1 cellular context compared by ENCODE assay signal in the genomic region with DNA sequence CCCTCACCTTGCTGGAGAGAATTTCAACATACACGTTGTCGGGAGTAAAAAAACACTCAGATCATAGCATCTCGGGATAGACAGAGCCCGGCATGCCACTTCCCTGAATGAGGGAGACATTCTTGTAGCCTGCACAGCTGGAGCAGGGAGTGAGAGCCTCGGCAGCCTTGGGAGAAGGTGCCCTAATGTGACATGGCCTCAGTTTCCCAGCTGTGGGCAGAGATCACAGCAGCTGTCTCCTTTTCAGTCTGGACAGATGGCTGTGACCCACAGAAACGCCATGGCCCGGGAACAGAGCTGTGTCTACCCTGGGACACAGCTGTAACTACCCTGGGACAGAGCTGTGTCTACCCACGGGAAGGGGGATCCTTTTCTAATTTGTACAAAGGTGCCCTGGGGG.
TF ChIP-seq lines count a peak whose summit lies in the region.

No MANE protein-coding gene starts in this region.

TF ChIP-seq in HepG2, 621 proteins besides CTCF, POLR2A, EP300 and RAD21 (continues in another document):
- TF ChIP-seq CAMTA2 (CRISPR knock-in tag; IDR thresholded peaks at IDR 0.05; ENCODE audit: borderline replicate concordance) (no peak), NFE2L2 (IDR thresholded peaks at IDR 0.05; ENCODE audit: low read length) (no peak), IKZF1 (IDR thresholded peaks at IDR 0.05) (no peak), NFATC3 (CRISPR knock-in tag; IDR thresholded peaks at IDR 0.05) (no peak), ZNF138 (CRISPR knock-in tag; IDR thresholded peaks at IDR 0.05; ENCODE audit: low read depth) (no peak), IKZF4 (CRISPR knock-in tag; IDR thresholded peaks at IDR 0.05; ENCODE audit: borderline replicate concordance, low read depth, not compliant biosample characterization) (peak; percentile 63), XBP1 (CRISPR knock-in tag; IDR thresholded peaks at IDR 0.05) (no peak), TCF7 (IDR thresholded peaks at IDR 0.05; ENCODE audit: low read depth) (no peak), RXRB (CRISPR knock-in tag; IDR thresholded peaks at IDR 0.05; ENCODE audit: borderline replicate concordance) (no peak), ZNF883 (CRISPR knock-in tag; IDR thresholded peaks at IDR 0.05; ENCODE audit: not compliant biosample characterization) (peak; percentile 46), TBL1XR1 (IDR thresholded peaks at IDR 0.05; ENCODE audit: borderline replicate concordance, low read length, partially characterized antibody) (no peak), ZNF468 (CRISPR knock-in tag; IDR thresholded peaks at IDR 0.05) (no peak), ZNF382 (CRISPR knock-in tag; IDR thresholded peaks at IDR 0.05; ENCODE audit: borderline replicate concordance) (no peak), FOSL1 (CRISPR knock-in tag; IDR thresholded peaks at IDR 0.05; ENCODE audit: borderline replicate concordance) (no peak), MLLT10 (CRISPR knock-in tag; IDR thresholded peaks at IDR 0.05) (no peak)
- TF ChIP-seq, protein P1, sequence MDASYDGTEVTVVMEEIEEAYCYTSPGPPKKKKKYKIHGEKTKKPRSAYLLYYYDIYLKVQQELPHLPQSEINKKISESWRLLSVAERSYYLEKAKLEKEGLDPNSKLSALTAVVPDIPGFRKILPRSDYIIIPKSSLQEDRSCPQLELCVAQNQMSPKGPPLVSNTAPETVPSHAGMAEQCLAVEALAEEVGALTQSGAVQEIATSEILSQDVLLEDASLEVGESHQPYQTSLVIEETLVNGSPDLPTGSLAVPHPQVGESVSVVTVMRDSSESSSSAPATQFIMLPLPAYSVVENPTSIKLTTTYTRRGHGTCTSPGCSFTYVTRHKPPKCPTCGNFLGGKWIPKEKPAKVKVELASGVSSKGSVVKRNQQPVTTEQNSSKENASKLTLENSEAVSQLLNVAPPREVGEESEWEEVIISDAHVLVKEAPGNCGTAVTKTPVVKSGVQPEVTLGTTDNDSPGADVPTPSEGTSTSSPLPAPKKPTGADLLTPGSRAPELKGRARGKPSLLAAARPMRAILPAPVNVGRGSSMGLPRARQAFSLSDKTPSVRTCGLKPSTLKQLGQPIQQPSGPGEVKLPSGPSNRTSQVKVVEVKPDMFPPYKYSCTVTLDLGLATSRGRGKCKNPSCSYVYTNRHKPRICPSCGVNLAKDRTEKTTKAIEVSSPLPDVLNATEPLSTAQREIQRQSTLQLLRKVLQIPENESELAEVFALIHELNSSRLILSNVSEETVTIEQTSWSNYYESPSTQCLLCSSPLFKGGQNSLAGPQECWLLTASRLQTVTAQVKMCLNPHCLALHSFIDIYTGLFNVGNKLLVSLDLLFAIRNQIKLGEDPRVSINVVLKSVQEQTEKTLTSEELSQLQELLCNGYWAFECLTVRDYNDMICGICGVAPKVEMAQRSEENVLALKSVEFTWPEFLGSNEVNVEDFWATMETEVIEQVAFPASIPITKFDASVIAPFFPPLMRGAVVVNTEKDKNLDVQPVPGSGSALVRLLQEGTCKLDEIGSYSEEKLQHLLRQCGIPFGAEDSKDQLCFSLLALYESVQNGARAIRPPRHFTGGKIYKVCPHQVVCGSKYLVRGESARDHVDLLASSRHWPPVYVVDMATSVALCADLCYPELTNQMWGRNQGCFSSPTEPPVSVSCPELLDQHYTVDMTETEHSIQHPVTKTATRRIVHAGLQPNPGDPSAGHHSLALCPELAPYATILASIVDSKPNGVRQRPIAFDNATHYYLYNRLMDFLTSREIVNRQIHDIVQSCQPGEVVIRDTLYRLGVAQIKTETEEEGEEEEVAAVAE (CRISPR knock-in tag; IDR thresholded peaks at IDR 0.05; ENCODE audit: borderline replicate concordance), result no peak
- TF ChIP-seq, protein P2, sequence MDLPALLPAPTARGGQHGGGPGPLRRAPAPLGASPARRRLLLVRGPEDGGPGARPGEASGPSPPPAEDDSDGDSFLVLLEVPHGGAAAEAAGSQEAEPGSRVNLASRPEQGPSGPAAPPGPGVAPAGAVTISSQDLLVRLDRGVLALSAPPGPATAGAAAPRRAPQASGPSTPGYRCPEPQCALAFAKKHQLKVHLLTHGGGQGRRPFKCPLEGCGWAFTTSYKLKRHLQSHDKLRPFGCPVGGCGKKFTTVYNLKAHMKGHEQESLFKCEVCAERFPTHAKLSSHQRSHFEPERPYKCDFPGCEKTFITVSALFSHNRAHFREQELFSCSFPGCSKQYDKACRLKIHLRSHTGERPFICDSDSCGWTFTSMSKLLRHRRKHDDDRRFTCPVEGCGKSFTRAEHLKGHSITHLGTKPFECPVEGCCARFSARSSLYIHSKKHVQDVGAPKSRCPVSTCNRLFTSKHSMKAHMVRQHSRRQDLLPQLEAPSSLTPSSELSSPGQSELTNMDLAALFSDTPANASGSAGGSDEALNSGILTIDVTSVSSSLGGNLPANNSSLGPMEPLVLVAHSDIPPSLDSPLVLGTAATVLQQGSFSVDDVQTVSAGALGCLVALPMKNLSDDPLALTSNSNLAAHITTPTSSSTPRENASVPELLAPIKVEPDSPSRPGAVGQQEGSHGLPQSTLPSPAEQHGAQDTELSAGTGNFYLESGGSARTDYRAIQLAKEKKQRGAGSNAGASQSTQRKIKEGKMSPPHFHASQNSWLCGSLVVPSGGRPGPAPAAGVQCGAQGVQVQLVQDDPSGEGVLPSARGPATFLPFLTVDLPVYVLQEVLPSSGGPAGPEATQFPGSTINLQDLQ (CRISPR knock-in tag; IDR thresholded peaks at IDR 0.05), result no peak
- TF ChIP-seq, protein P3, sequence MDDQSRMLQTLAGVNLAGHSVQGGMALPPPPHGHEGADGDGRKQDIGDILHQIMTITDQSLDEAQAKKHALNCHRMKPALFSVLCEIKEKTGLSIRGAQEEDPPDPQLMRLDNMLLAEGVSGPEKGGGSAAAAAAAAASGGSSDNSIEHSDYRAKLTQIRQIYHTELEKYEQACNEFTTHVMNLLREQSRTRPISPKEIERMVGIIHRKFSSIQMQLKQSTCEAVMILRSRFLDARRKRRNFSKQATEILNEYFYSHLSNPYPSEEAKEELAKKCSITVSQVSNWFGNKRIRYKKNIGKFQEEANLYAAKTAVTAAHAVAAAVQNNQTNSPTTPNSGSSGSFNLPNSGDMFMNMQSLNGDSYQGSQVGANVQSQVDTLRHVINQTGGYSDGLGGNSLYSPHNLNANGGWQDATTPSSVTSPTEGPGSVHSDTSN (CRISPR knock-in tag; IDR thresholded peaks at IDR 0.05; ENCODE audit: borderline replicate concordance), result no peak
- TF ChIP-seq, protein P4, sequence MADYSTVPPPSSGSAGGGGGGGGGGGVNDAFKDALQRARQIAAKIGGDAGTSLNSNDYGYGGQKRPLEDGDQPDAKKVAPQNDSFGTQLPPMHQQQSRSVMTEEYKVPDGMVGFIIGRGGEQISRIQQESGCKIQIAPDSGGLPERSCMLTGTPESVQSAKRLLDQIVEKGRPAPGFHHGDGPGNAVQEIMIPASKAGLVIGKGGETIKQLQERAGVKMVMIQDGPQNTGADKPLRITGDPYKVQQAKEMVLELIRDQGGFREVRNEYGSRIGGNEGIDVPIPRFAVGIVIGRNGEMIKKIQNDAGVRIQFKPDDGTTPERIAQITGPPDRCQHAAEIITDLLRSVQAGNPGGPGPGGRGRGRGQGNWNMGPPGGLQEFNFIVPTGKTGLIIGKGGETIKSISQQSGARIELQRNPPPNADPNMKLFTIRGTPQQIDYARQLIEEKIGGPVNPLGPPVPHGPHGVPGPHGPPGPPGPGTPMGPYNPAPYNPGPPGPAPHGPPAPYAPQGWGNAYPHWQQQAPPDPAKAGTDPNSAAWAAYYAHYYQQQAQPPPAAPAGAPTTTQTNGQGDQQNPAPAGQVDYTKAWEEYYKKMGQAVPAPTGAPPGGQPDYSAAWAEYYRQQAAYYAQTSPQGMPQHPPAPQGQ (CRISPR knock-in tag; IDR thresholded peaks at IDR 0.05; ENCODE audit: borderline replicate concordance), result peak; percentile 92; the same call in 1 of the 2 replicates
- TF ChIP-seq, protein P5, sequence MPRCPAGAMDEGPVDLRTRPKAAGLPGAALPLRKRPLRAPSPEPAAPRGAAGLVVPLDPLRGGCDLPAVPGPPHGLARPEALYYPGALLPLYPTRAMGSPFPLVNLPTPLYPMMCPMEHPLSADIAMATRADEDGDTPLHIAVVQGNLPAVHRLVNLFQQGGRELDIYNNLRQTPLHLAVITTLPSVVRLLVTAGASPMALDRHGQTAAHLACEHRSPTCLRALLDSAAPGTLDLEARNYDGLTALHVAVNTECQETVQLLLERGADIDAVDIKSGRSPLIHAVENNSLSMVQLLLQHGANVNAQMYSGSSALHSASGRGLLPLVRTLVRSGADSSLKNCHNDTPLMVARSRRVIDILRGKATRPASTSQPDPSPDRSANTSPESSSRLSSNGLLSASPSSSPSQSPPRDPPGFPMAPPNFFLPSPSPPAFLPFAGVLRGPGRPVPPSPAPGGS (CRISPR knock-in tag; IDR thresholded peaks at IDR 0.05), result peak; percentile 77
- TF ChIP-seq, protein P6, sequence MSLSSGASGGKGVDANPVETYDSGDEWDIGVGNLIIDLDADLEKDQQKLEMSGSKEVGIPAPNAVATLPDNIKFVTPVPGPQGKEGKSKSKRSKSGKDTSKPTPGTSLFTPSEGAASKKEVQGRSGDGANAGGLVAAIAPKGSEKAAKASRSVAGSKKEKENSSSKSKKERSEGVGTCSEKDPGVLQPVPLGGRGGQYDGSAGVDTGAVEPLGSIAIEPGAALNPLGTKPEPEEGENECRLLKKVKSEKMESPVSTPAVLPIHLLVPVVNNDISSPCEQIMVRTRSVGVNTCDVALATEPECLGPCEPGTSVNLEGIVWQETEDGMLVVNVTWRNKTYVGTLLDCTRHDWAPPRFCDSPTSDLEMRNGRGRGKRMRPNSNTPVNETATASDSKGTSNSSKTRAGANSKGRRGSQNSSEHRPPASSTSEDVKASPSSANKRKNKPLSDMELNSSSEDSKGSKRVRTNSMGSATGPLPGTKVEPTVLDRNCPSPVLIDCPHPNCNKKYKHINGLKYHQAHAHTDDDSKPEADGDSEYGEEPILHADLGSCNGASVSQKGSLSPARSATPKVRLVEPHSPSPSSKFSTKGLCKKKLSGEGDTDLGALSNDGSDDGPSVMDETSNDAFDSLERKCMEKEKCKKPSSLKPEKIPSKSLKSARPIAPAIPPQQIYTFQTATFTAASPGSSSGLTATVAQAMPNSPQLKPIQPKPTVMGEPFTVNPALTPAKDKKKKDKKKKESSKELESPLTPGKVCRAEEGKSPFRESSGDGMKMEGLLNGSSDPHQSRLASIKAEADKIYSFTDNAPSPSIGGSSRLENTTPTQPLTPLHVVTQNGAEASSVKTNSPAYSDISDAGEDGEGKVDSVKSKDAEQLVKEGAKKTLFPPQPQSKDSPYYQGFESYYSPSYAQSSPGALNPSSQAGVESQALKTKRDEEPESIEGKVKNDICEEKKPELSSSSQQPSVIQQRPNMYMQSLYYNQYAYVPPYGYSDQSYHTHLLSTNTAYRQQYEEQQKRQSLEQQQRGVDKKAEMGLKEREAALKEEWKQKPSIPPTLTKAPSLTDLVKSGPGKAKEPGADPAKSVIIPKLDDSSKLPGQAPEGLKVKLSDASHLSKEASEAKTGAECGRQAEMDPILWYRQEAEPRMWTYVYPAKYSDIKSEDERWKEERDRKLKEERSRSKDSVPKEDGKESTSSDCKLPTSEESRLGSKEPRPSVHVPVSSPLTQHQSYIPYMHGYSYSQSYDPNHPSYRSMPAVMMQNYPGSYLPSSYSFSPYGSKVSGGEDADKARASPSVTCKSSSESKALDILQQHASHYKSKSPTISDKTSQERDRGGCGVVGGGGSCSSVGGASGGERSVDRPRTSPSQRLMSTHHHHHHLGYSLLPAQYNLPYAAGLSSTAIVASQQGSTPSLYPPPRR (CRISPR knock-in tag; IDR thresholded peaks at IDR 0.05; ENCODE audit: borderline replicate concordance), result no peak
- TF ChIP-seq, protein P7, sequence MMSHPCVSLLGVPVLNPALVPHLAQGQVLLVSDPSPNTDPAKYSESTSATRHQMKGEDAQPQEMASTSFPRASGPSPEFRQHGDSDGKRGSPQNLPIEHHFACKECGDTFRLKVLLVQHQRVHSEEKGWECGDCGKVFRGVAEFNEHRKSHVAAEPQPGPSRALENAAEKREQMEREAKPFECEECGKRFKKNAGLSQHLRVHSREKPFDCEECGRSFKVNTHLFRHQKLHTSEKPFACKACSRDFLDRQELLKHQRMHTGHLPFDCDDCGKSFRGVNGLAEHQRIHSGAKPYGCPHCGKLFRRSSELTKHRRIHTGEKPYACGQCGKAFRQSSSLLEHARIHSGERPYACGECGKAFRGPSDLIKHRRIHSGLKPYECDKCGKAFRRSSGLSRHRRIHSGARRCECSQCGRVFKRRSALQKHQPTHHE (CRISPR knock-in tag; IDR thresholded peaks at IDR 0.05; ENCODE audit: borderline replicate concordance), result no peak
- TF ChIP-seq, protein P8, sequence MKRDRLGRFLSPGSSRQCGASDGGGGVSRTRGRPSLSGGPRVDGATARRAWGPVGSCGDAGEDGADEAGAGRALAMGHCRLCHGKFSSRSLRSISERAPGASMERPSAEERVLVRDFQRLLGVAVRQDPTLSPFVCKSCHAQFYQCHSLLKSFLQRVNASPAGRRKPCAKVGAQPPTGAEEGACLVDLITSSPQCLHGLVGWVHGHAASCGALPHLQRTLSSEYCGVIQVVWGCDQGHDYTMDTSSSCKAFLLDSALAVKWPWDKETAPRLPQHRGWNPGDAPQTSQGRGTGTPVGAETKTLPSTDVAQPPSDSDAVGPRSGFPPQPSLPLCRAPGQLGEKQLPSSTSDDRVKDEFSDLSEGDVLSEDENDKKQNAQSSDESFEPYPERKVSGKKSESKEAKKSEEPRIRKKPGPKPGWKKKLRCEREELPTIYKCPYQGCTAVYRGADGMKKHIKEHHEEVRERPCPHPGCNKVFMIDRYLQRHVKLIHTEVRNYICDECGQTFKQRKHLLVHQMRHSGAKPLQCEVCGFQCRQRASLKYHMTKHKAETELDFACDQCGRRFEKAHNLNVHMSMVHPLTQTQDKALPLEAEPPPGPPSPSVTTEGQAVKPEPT (CRISPR knock-in tag; IDR thresholded peaks at IDR 0.05; ENCODE audit: low read depth), result no peak
- TF ChIP-seq, protein P9, sequence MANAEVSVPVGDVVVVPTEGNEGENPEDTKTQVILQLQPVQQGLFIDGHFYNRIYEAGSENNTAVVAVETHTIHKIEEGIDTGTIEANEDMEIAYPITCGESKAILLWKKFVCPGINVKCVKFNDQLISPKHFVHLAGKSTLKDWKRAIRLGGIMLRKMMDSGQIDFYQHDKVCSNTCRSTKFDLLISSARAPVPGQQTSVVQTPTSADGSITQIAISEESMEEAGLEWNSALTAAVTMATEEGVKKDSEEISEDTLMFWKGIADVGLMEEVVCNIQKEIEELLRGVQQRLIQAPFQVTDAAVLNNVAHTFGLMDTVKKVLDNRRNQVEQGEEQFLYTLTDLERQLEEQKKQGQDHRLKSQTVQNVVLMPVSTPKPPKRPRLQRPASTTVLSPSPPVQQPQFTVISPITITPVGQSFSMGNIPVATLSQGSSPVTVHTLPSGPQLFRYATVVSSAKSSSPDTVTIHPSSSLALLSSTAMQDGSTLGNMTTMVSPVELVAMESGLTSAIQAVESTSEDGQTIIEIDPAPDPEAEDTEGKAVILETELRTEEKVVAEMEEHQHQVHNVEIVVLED (CRISPR knock-in tag; IDR thresholded peaks at IDR 0.05; ENCODE audit: borderline replicate concordance), result 0 out of 2 replicates have a peak, but pooled peaks have one; percentile 40
